In the genomic region with DNA sequence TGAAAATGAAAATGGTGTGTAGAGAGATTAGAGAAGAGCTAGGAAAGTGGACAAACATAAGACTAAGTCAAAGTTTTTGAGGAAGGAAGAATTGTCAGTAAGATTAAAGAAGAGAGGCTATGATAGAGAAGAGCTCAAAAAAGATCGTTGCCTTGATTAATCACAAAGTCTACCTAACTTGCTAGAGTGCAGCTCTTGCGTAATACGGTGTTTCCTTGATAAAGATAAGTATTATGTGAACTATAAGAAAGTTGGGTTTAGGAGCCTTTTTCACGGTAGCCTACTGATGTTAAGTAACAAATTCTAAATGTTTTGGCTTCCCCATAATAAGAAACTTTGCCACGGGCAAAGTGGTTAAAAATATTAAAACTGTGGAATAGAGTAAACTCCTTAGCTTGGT, we compare ENCODE assay signal across 19 cellular contexts.
DNase-seq lines count a peak whose midpoint lies in the region; ATAC-seq, FAIRE-seq and TF ChIP-seq lines count a peak whose summit lies in the region.
"Had no signal": no experiment of that assay in that cellular context is flagged by ENCODE, and none has a peak within 500 bp of the region (broad histone marks: within the 10 kb centered on the region; RNA-seq: fewer than 3 reads in every experiment).

No MANE protein-coding gene starts in this region.

- dilution Hi-C loops in mammary epithelial cell (cut with HindIII; ENCODE audit: low sequenced_read_pairs) = no loop called here

- no peaks in the 10 kb centered on the region for H3K9me3 Mint-ChIP-seq in MCF 10A (ENCODE audit: unreplicated experiment)
- H3K9me3 Mint-ChIP-seq in activated naive CD8-positive, alpha-beta T cell treated with anti-CD3 and anti-CD28 coated beads for 36 hours = peaks cover 16% of the 10 kb centered on the region

- CTCF ChIA-PET in MCF 10A (lab: Yijun Ruan, JAX) = interaction anchor here (0.5 kb wide), 1 partner anchor 767 kb away, joined by 3 read pairs; no protein-coding TSS in a partner anchor
- CTCF ChIA-PET in mammary epithelial cell (lab: Charles Lee; ENCODE audit: low non-redundant PET) = no interaction called here
- CTCF ChIA-PET in K562 (lab: Yijun Ruan, JAX; ENCODE audit: low intra/inter-chr PET ratio) = no interaction called here

- no peak overlapping the region for H3K4me3 Mint-ChIP-seq in MCF 10A (ENCODE audit: unreplicated experiment)
- H3K4me3 Mint-ChIP-seq in activated naive CD8-positive, alpha-beta T cell treated with anti-CD3 and anti-CD28 coated beads for 36 hours = no peak overlapping the region
- H3K4me3 Mint-ChIP-seq: B cell; CD8-positive, alpha-beta T cell; IgD-negative memory B cell had no signal

- no peaks in the 10 kb centered on the region for H3K9me3 ChIP-seq in mammary epithelial cell (replicated peaks; ENCODE audit: insufficient read depth, low read length)
- H3K9me3 ChIP-seq in K562 (replicated peaks; ENCODE audit: control insufficient read depth, insufficient read depth, low read depth, low read length) = no peaks in the 10 kb centered on the region
- H3K9me3 ChIP-seq: BLaER1 treated with 17β-estradiol and CSF1 and Interleukin-3, amounts not matched to agents 10 nM and 100 nM; HAP-1 had no signal

- no peaks in the 10 kb centered on the region for H3K9me1 ChIP-seq in K562 (ENCODE audit: control insufficient read depth, insufficient read depth, low read length)

- H3K36me3 Mint-ChIP-seq in MCF 10A (ENCODE audit: insufficient read depth, unreplicated experiment) = no peaks in the 10 kb centered on the region
- no peaks in the 10 kb centered on the region for H3K36me3 Mint-ChIP-seq in activated naive CD8-positive, alpha-beta T cell treated with anti-CD3 and anti-CD28 coated beads for 36 hours
- H3K36me3 Mint-ChIP-seq: CD8-positive, alpha-beta T cell had no signal

- H2AFZ ChIP-seq in mammary epithelial cell (ENCODE audit: low read depth, low read length) (no peak overlapping the region), K562 (ENCODE audit: low read depth, low read length) (no peak overlapping the region)

- TF ChIP-seq EP300 in K562 (IDR thresholded peaks at IDR 0.05; ENCODE audit: low read length) = no peak

- H3K36me3 ChIP-seq in mammary epithelial cell (ENCODE audit: insufficient read depth, low read length) (no peaks in the 10 kb centered on the region), K562 (ENCODE audit: control insufficient read depth, insufficient read depth, low read length) (no peaks in the 10 kb centered on the region)
- H3K36me3 ChIP-seq: BLaER1 treated with 17β-estradiol and CSF1 and Interleukin-3, amounts not matched to agents 10 nM and 100 nM; HAP-1 had no signal

- peak; percentile 4 for DNase-seq in MCF 10A (ENCODE audit: unreplicated experiment)
- DNase-seq in mammary epithelial cell = no peak
- DNase-seq in KG1 (lab: John Stamatoyannopoulos, UW) = peak; percentile 22
- no peak for DNase-seq in K562 (ENCODE audit: extremely low read depth in 1 of 4, low spot score in 3 of 4)
- DNase-seq in iris pigment epithelial cell (ENCODE audit: low read depth) = peak; percentile 3
- no peak for DNase-seq in LoVo (ENCODE audit: low spot score)
- DNase-seq in activated naive CD8-positive, alpha-beta T cell treated with anti-CD3 and anti-CD28 coated beads for 36 hours = no peak
- DNase-seq: Calu3; CD8-positive, alpha-beta T cell; DMS79 treated with DMSO at 0.1 percent for 48 hours; GF-D8; GOT3 had no signal

- no peak overlapping the region for H3K4me3 ChIP-seq in mammary epithelial cell (replicated peaks in 1 of 3; ENCODE audit: insufficient read depth in 1 of 3, low read depth in 2 of 3, low read length in 3 of 3)
- H3K4me3 ChIP-seq in K562 = no peak overlapping the region
- H3K4me3 ChIP-seq: BLaER1 treated with 17β-estradiol and CSF1 and Interleukin-3, amounts not matched to agents 10 nM and 100 nM; HAP-1 had no signal

- H3K4me2 ChIP-seq in mammary epithelial cell (ENCODE audit: insufficient read depth, low read depth, low read length) (no peak overlapping the region), K562 (ENCODE audit: insufficient read depth, low read length) (no peak overlapping the region)
- H3K4me2 ChIP-seq: BLaER1 treated with 17β-estradiol and CSF1 and Interleukin-3, amounts not matched to agents 10 nM and 100 nM had no signal

- POLR2A ChIA-PET in MCF 10A (lab: Yijun Ruan, JAX) = interaction anchor here (0.6 kb wide), 1 partner anchor 661 kb away, joined by 3 read pairs; no protein-coding TSS in a partner anchor
- POLR2A ChIA-PET in K562 (lab: Yijun Ruan, JAX) = no interaction called here

- intact Hi-C loops in MCF 10A (cut with micrococcal nuclease) = no loop called here
- intact Hi-C loops in mammary epithelial cell (cut with micrococcal nuclease) = no loop called here
- intact Hi-C loops in K562 (cut with micrococcal nuclease) = no loop called here

- WGBS in mammary epithelial cell (ENCODE audit: low coverage, missing lambda C conversion rate) = 50% methylated on average over 5 of the region's 5 CpGs
- 4% methylated on average over 5 of the region's 5 CpGs for WGBS in K562 (ENCODE audit: insufficient coverage, low coverage, missing lambda C conversion rate)

- TF ChIP-seq CTCF in MCF 10A (IDR thresholded peaks at IDR 0.05; ENCODE audit: unreplicated experiment) = no peak
- no peak for TF ChIP-seq CTCF in mammary epithelial cell (conservative IDR thresholded peaks at IDR 0.05 in 1 of 2, IDR thresholded peaks at IDR 0.05 in 1 of 2; ENCODE audit: extremely low read depth in 1 of 2, insufficient read depth in 1 of 2, low read depth in 1 of 2, low read length in 2 of 2)
- TF ChIP-seq CTCF in K562 (IDR thresholded peaks at IDR 0.05 in 2 of 3, conservative IDR thresholded peaks at IDR 0.05 in 1 of 3; ENCODE audit: insufficient read depth in 2 of 3, low read depth in 1 of 3, low read length in 3 of 3) = no peak

- H3K27ac ChIP-seq in mammary epithelial cell (ENCODE audit: insufficient read depth, low read depth, low read length) (no peak overlapping the region), K562 (ENCODE audit: extremely low read depth, low read depth, low read length) (no peak overlapping the region)
- H3K27ac ChIP-seq: 22Rv1; BLaER1 treated with 17β-estradiol and CSF1 and Interleukin-3, amounts not matched to agents 10 nM and 100 nM; HL-60 had no signal

- H3K4me1 ChIP-seq in mammary epithelial cell (ENCODE audit: insufficient read depth, low read length) (no peaks in the 10 kb centered on the region), K562 (replicated peaks in 1 of 2; ENCODE audit: control insufficient read depth in 2 of 2, insufficient read depth in 2 of 2, low read length in 2 of 2) (no peaks in the 10 kb centered on the region)
- H3K4me1 ChIP-seq: BLaER1 treated with 17β-estradiol and CSF1 and Interleukin-3, amounts not matched to agents 10 nM and 100 nM had no signal

- no peaks in the 10 kb centered on the region for H4K20me1 ChIP-seq in mammary epithelial cell (ENCODE audit: insufficient read depth, low read length)
- H4K20me1 ChIP-seq in K562 (replicated peaks; ENCODE audit: control insufficient read depth, insufficient read depth, low read length) = no peaks in the 10 kb centered on the region
- H4K20me1 ChIP-seq: BLaER1 treated with 17β-estradiol and CSF1 and Interleukin-3, amounts not matched to agents 10 nM and 100 nM had no signal

- ATAC-seq in K562 (no peak), HG03108 (IDR thresholded peaks at IDR 0.05; ENCODE audit: unreplicated experiment) (no peak)
- ATAC-seq: CD8-positive, alpha-beta T cell had no signal

- H3K9ac ChIP-seq in mammary epithelial cell (ENCODE audit: insufficient read depth, low read length) (no peak overlapping the region), K562 (ENCODE audit: insufficient read depth in 1 of 2, low read depth in 2 of 2, low read length in 2 of 2) (no peak overlapping the region)
- H3K9ac ChIP-seq: BLaER1 treated with 17β-estradiol and CSF1 and Interleukin-3, amounts not matched to agents 10 nM and 100 nM had no signal

- no peaks in the 10 kb centered on the region for H3K27me3 Mint-ChIP-seq in MCF 10A (ENCODE audit: insufficient read depth, unreplicated experiment)
- H3K27me3 Mint-ChIP-seq in activated naive CD8-positive, alpha-beta T cell treated with anti-CD3 and anti-CD28 coated beads for 36 hours = no peaks in the 10 kb centered on the region
- H3K27me3 Mint-ChIP-seq: B cell, IgD-negative memory B cell had no signal

- H3K27ac Mint-ChIP-seq in MCF 10A (ENCODE audit: low read depth, unreplicated experiment) = no peak overlapping the region
- no peak overlapping the region for H3K27ac Mint-ChIP-seq in activated naive CD8-positive, alpha-beta T cell treated with anti-CD3 and anti-CD28 coated beads for 36 hours
- H3K27ac Mint-ChIP-seq: B cell; CD8-positive, alpha-beta T cell; IgD-negative memory B cell had no signal

- FAIRE-seq in K562 (lab: Jason Lieb, UNC) = no peak

- peaks cover 10% of the 10 kb centered on the region for H3K4me1 Mint-ChIP-seq in MCF 10A (ENCODE audit: insufficient read depth, unreplicated experiment)
- H3K4me1 Mint-ChIP-seq in activated naive CD8-positive, alpha-beta T cell treated with anti-CD3 and anti-CD28 coated beads for 36 hours = no peaks in the 10 kb centered on the region
- H3K4me1 Mint-ChIP-seq: B cell, IgD-negative memory B cell had no signal

- H3K27me3 ChIP-seq in mammary epithelial cell (ENCODE audit: insufficient read depth, low read length) (no peaks in the 10 kb centered on the region), K562 (ENCODE audit: control insufficient read depth in 2 of 2, insufficient read depth in 2 of 2, low read length in 2 of 2) (no peaks in the 10 kb centered on the region)
- H3K27me3 ChIP-seq: BLaER1 treated with 17β-estradiol and CSF1 and Interleukin-3, amounts not matched to agents 10 nM and 100 nM had no signal

- TF ChIP-seq POLR2A in K562 (conservative IDR thresholded peaks at IDR 0.05) = no peak

- TF ChIP-seq RAD21 in K562 (CRISPR knock-in tag; conservative IDR thresholded peaks at IDR 0.05 in 1 of 2, IDR thresholded peaks at IDR 0.05 in 1 of 2) = no peak

- H3K79me2 ChIP-seq in mammary epithelial cell (ENCODE audit: insufficient read depth, low read length) (no peaks in the 10 kb centered on the region), K562 (ENCODE audit: control insufficient read depth, insufficient read depth, low read length) (no peaks in the 10 kb centered on the region)

- BruUV-seq in MCF 10A (replicated peaks; lab: Mats Ljungman, UMichigan) (no TSS peak), mammary epithelial cell (replicated peaks; lab: Mats Ljungman, UMichigan) (no TSS peak), K562 (replicated peaks; lab: Mats Ljungman, UMichigan) (no TSS peak)

- in situ Hi-C loops in mammary epithelial cell (cut with MboI; ENCODE audit: low sequenced_read_pairs in 2 of 2) (no loop called here), K562 (cut with MboI) (no loop called here)

TF ChIP-seq in K562, 482 proteins besides CTCF, POLR2A, EP300 and RAD21 (continues in another document):
- TF ChIP-seq CREB1 (IDR thresholded peaks at IDR 0.05) (no peak), CREB1 (CRISPR knock-in tag; IDR thresholded peaks at IDR 0.05) (no peak), GATAD2B (IDR thresholded peaks at IDR 0.05; ENCODE audit: borderline replicate concordance) (no peak), ZBTB17 (CRISPR knock-in tag; IDR thresholded peaks at IDR 0.05) (no peak), CEBPB (tag; IDR thresholded peaks at IDR 0.05) (peak; percentile 26; the same call in 1 of the 2 replicates), KDM1A (IDR thresholded peaks at IDR 0.05) (no peak)

Comparison
In these comparisons a context has a peak if more than half of its experiments do, and no peak if none do; other contexts are left out.
1. DNase-seq: peak in MCF 10A (single experiment), KG1 (single experiment) and iris pigment epithelial cell (single experiment); none in mammary epithelial cell (single experiment), K562 (0 of 4), LoVo (single experiment) and activated naive CD8-positive, alpha-beta T cell treated with anti-CD3 and anti-CD28 coated beads for 36 hours (single experiment).